Comparison of ENCODE assay signal across 1 cellular context in genomic region chr18:76835380-76835779, GRCh38.
TF ChIP-seq lines count a peak whose summit lies in the region.

No MANE protein-coding gene starts in this region.

TF ChIP-seq in GM12878, 131 proteins besides CTCF, POLR2A, EP300 and RAD21 (continued from another document):
- TF ChIP-seq RCOR1 (conservative IDR thresholded peaks at IDR 0.05; ENCODE audit: low read depth, low read length) (no peak), ZBTB4 (CRISPR knock-in tag; IDR thresholded peaks at IDR 0.05) (no peak), MAX (IDR thresholded peaks at IDR 0.05; ENCODE audit: low read depth, low read length) (no peak), ZNF217 (IDR thresholded peaks at IDR 0.05) (no peak), BHLHE40 (IDR thresholded peaks at IDR 0.05; ENCODE audit: borderline replicate concordance in 1 of 2, low read depth in 2 of 2, low read length in 1 of 2) (no peak)
